21 cellular contexts compared by ENCODE assay signal in the genomic region with DNA sequence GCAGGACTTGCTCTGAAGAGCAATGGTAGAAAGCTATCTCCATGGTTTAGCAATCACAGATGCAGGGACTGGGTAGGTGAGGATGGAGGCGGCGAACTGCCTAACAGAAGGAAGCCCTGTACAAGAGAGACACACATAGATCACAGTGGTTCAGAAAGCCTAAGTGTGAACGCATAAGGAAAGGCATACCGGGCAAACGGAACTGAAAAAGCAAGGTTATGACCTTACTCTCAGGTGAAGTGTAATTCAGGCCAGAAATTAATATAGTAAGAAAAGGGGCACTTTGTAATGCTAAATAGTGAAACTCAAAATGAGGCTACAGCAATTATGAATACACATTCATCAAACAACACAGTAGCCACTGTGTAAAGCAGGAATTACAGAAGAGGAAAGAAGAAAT.
DNase-seq lines count a peak whose midpoint lies in the region; ATAC-seq and TF ChIP-seq lines count a peak whose summit lies in the region.
"Had no signal": no experiment of that assay in that cellular context is flagged by ENCODE, and none has a peak within 500 bp of the region (broad histone marks: within the 10 kb centered on the region; RNA-seq: fewer than 3 reads in every experiment).

No MANE protein-coding gene starts in this region.

- H2AK5ac ChIP-seq in mesenchymal stem cell (ENCODE audit: low read length, severe bottlenecking) (peak overlapping the region; percentile 91), trophoblast cell (ENCODE audit: low read length) (peak overlapping the region; percentile 43)

- H3K4me3 ChIP-seq in mesenchymal stem cell (ENCODE audit: insufficient read depth in 1 of 2, low read depth in 1 of 2, low read length in 2 of 2) (no peak overlapping the region), trophoblast cell (ENCODE audit: low read depth, low read length) (no peak overlapping the region), SK-N-SH (ENCODE audit: low read depth in 2 of 2, low read length in 1 of 2) (no peak overlapping the region)
- H3K4me3 ChIP-seq: K562 had no signal

- 98% methylated on average over 5 of the region's 5 CpGs for WGBS in mesenchymal stem cell
- no CpG with 5 or more reads among the region's 5 CpGs for WGBS in trophoblast cell (ENCODE audit: extremely low coverage, insufficient coverage, insufficient read length)
- 98% methylated on average over 5 of the region's 5 CpGs for WGBS in SK-N-SH (ENCODE audit: low lambda C conversion rate)

- H3K9me2 ChIP-seq in SK-N-SH = no peaks in the 10 kb centered on the region

- H4K8ac ChIP-seq in mesenchymal stem cell (ENCODE audit: low read length) = peak overlapping the region; percentile 64
- H4K8ac ChIP-seq in trophoblast cell (ENCODE audit: low read depth, low read length) = no peak overlapping the region

- peaks cover 17% of the 10 kb centered on the region for H3F3A ChIP-seq in SK-N-SH (replicated peaks; ENCODE audit: insufficient read depth)

- CTCF ChIA-PET in SK-N-SH (lab: Yijun Ruan, JAX) = interaction anchor here (1.6 kb wide), 1 partner anchor 11 kb away, joined by 5 read pairs; no protein-coding TSS in a partner anchor

- no peak for TF ChIP-seq RAD21 in SK-N-SH (IDR thresholded peaks at IDR 0.05; ENCODE audit: low read length)

- H3K4me2 ChIP-seq in mesenchymal stem cell (ENCODE audit: low read length, poor library complexity, severe bottlenecking) = no peak overlapping the region
- no peak overlapping the region for H3K4me2 ChIP-seq in trophoblast cell (ENCODE audit: low read length)
- H3K4me2 ChIP-seq in SK-N-SH = no peak overlapping the region

- H3K23ac ChIP-seq in mesenchymal stem cell (ENCODE audit: low read length in 2 of 2) = no peak overlapping the region
- no peak overlapping the region for H3K23ac ChIP-seq in trophoblast cell (ENCODE audit: low read length)

- no peaks in the 10 kb centered on the region for H4K20me1 ChIP-seq in SK-N-SH (ENCODE audit: insufficient read depth)

- no peaks in the 10 kb centered on the region for H3K9me3 ChIP-seq in mesenchymal stem cell (ENCODE audit: control insufficient read depth, low read length)
- H3K9me3 ChIP-seq in trophoblast cell (ENCODE audit: insufficient read depth, low read depth, low read length) = no peaks in the 10 kb centered on the region
- H3K9me3 ChIP-seq in SK-N-SH = no peaks in the 10 kb centered on the region
- H3K9me3 ChIP-seq: Caco-2 had no signal

- H3K14ac ChIP-seq in mesenchymal stem cell (ENCODE audit: low read length in 2 of 2) (no peak overlapping the region), trophoblast cell (ENCODE audit: low read length) (peak overlapping the region; percentile 30)

- no peak for TF ChIP-seq CTCF in SK-N-SH (IDR thresholded peaks at IDR 0.05)

- H3K18ac ChIP-seq in mesenchymal stem cell (ENCODE audit: low read depth in 1 of 2, low read length in 2 of 2) (no peak overlapping the region), trophoblast cell (ENCODE audit: low read length) (no peak overlapping the region)

- no peak overlapping the region for H2AFZ ChIP-seq in mesenchymal stem cell (ENCODE audit: low read depth, low read length)
- H2AFZ ChIP-seq in trophoblast cell (ENCODE audit: insufficient read depth, low read length, poor library complexity) = no peak overlapping the region
- no peak overlapping the region for H2AFZ ChIP-seq in SK-N-SH (ENCODE audit: low read depth)

- no peak for TF ChIP-seq EP300 in SK-N-SH (IDR thresholded peaks at IDR 0.05; ENCODE audit: borderline replicate concordance in 1 of 2, low read depth in 1 of 2, low read length in 1 of 2)

- H2BK5ac ChIP-seq in mesenchymal stem cell (ENCODE audit: low read depth, low read length, poor library complexity, severe bottlenecking) = no peak overlapping the region
- H2BK5ac ChIP-seq in trophoblast cell (ENCODE audit: low read depth, low read length, poor library complexity) = peak overlapping the region; percentile 1

- peaks cover 8% of the 10 kb centered on the region for H3K4me1 ChIP-seq in mesenchymal stem cell (ENCODE audit: control insufficient read depth, insufficient read depth, low read depth, low read length)
- H3K4me1 ChIP-seq in trophoblast cell (ENCODE audit: control insufficient read depth in 1 of 2, insufficient read depth in 2 of 2, low read length in 2 of 2) = peaks cover 2 to 20% of the 10 kb centered on the region in 2 experiments
- peaks cover 0 to 15% of the 10 kb centered on the region in 2 experiments; a peak in 2 of 4 replicates for H3K4me1 ChIP-seq in SK-N-SH (ENCODE audit: control insufficient read depth in 1 of 2, insufficient read depth in 2 of 2, low read depth in 1 of 2, low read length in 1 of 2)
- H3K4me1 ChIP-seq: Caco-2 had no signal

- H3K79me1 ChIP-seq in mesenchymal stem cell (replicated peaks; ENCODE audit: low read length, poor library complexity, severe bottlenecking) (no peaks in the 10 kb centered on the region), trophoblast cell (ENCODE audit: low read length) (peaks cover 12% of the 10 kb centered on the region)

- H2BK12ac ChIP-seq in mesenchymal stem cell (ENCODE audit: low read length in 2 of 2) = no peak overlapping the region
- H2BK12ac ChIP-seq in trophoblast cell (ENCODE audit: low read length) = peak overlapping the region; percentile 91

- no peaks in the 10 kb centered on the region for H3K27me3 ChIP-seq in mesenchymal stem cell (ENCODE audit: control insufficient read depth in 1 of 2, insufficient read depth in 1 of 2, low read length in 2 of 2)
- no peaks in the 10 kb centered on the region for H3K27me3 ChIP-seq in trophoblast cell (ENCODE audit: insufficient read depth, low read length)
- no peaks in the 10 kb centered on the region for H3K27me3 ChIP-seq in SK-N-SH (ENCODE audit: insufficient read depth)

- POLR2A ChIA-PET in SK-N-SH (lab: Yijun Ruan, JAX) = no interaction called here

- H2BK120ac ChIP-seq in mesenchymal stem cell (ENCODE audit: low read depth, low read length) = no peak overlapping the region
- H2BK120ac ChIP-seq in trophoblast cell (ENCODE audit: insufficient read depth, low read length, poor library complexity) = peak overlapping the region; percentile 52

- H3K9ac ChIP-seq in mesenchymal stem cell (ENCODE audit: low read length) = no peak overlapping the region
- no peak overlapping the region for H3K9ac ChIP-seq in trophoblast cell (ENCODE audit: low read length)
- no peak overlapping the region for H3K9ac ChIP-seq in SK-N-SH

- H4K12ac ChIP-seq in trophoblast cell (ENCODE audit: low read depth, low read length) = no peak overlapping the region

- no peak overlapping the region for H2BK15ac ChIP-seq in mesenchymal stem cell (ENCODE audit: low read depth, poor library complexity, severe bottlenecking)

- no peak for ATAC-seq in HG03108 (IDR thresholded peaks at IDR 0.05; ENCODE audit: unreplicated experiment)
- ATAC-seq: CD8-positive, alpha-beta T cell; HCT116; HepG2; K562 had no signal

- DNase-seq in astrocyte of the hippocampus (ENCODE audit: low read depth, low spot score) (peak; percentile 1), mesenchymal stem cell (no peak), trophoblast cell (no peak), NCI-H510A treated with DMSO at 0.1 percent for 48 hours (lab: John Stamatoyannopoulos, UW) (no peak), NCI-H2107 (lab: John Stamatoyannopoulos, UW) (no peak), SK-N-SH (no peak)
- DNase-seq: Caco-2; CD8-positive, alpha-beta T cell; Kasumi-1; NCI-H1092 treated with DMSO at 0.1 percent for 48 hours; NCI-H1436 treated with DMSO at 0.1 percent for 48 hours; NCI-H1930; NCI-H446 treated with DMSO at 0.1 percent for 48 hours; NCI-H526 treated with DMSO at 0.1 percent for 48 hours; RPMI8226; SHP77 had no signal

- H3K79me2 ChIP-seq in trophoblast cell (ENCODE audit: control insufficient read depth, insufficient read depth, low read length, poor library complexity) (no peaks in the 10 kb centered on the region), SK-N-SH (ENCODE audit: insufficient read depth) (no peaks in the 10 kb centered on the region)

- H4K91ac ChIP-seq in mesenchymal stem cell (ENCODE audit: low read length) (no peak overlapping the region), trophoblast cell (ENCODE audit: low read depth, low read length) (peak overlapping the region; percentile 53)

- H3K4ac ChIP-seq in mesenchymal stem cell (ENCODE audit: low read depth in 1 of 2, low read length in 2 of 2) (no peak overlapping the region), trophoblast cell (ENCODE audit: low read depth, low read length) (no peak overlapping the region)

- no peaks in the 10 kb centered on the region for H3K36me3 ChIP-seq in mesenchymal stem cell (ENCODE audit: control insufficient read depth in 1 of 2, insufficient read depth in 2 of 2, low read depth in 1 of 2, low read length in 2 of 2)
- H3K36me3 ChIP-seq in trophoblast cell (ENCODE audit: control insufficient read depth in 1 of 2, insufficient read depth in 2 of 2, low read length in 2 of 2) = no peaks in the 10 kb centered on the region
- no peaks in the 10 kb centered on the region for H3K36me3 ChIP-seq in SK-N-SH (replicated peaks in 1 of 2; ENCODE audit: control insufficient read depth in 1 of 2, insufficient read depth in 2 of 2, low read length in 1 of 2)

- H3K27ac ChIP-seq in mesenchymal stem cell (ENCODE audit: low read length, poor library complexity, severe bottlenecking) = no peak overlapping the region
- H3K27ac ChIP-seq in trophoblast cell (ENCODE audit: low read depth, low read length) = no peak overlapping the region
- H3K27ac ChIP-seq in SK-N-SH (ENCODE audit: low read depth in 2 of 2, low read length in 1 of 2) = no peak overlapping the region
- H3K27ac ChIP-seq: C4-2B had no signal
